19 cellular contexts compared by ENCODE assay signal in the genomic region with DNA sequence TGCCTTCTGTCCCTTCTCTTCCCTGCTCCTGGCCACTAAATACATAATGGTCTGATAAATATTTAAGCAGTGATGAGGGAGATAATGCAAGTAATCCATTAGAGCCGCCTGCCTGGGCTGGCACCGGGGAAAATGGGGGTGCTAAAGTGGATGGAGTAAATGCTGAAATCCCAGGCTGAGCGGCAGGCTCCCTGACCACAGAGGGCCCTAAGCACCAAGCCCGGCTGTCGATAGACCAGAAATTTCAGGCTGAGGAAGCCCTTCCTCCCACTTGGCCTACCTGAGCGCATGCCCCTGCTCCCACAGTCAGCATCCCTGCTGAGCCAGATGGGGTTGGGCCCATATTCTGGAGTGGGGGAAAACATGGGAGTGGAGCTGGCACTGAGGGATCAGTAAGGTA.
"Had no signal": no experiment of that assay in that cellular context is flagged by ENCODE, and none has a peak within 500 bp of the region (broad histone marks: within the 10 kb centered on the region; RNA-seq: fewer than 3 reads in every experiment).

No MANE protein-coding gene starts in this region.

- ATAC-seq: K562 had no signal

- H3K9me3 ChIP-seq: SJSA1 had no signal

- H3K4me2 ChIP-seq: KMS-11 had no signal

- H3K4me1 ChIP-seq: SJSA1 had no signal

- H3K27me3 ChIP-seq: SJSA1 had no signal

- H3K9ac ChIP-seq: KMS-11 had no signal

- H3K4me3 ChIP-seq: K562, SJSA1, SK-N-MC had no signal

- DNase-seq: Kasumi-1, MM.1S, NCI-H1092 treated with DMSO at 0.1 percent for 48 hours, NCI-H1436, NCI-H187 treated with DMSO at 0.1 percent for 48 hours, NCI-H2029 treated with DMSO at 0.1 percent for 48 hours, NCI-H2171 treated with DMSO at 0.1 percent for 48 hours, NCI-H345, NCI-H446 treated with DMSO at 0.1 percent for 48 hours, NCI-H510A treated with DMSO at 0.1 percent for 48 hours, NCI-H526, Right ventricle myocardium superior, RPMI8226, SIG-M5 had no signal

- H3K27ac ChIP-seq: HL-60, KMS-11, SJSA1, SK-N-MC had no signal

- H3K36me3 ChIP-seq: SJSA1 had no signal
